ENCODE assay signal across 1 cellular context in the genomic region with DNA sequence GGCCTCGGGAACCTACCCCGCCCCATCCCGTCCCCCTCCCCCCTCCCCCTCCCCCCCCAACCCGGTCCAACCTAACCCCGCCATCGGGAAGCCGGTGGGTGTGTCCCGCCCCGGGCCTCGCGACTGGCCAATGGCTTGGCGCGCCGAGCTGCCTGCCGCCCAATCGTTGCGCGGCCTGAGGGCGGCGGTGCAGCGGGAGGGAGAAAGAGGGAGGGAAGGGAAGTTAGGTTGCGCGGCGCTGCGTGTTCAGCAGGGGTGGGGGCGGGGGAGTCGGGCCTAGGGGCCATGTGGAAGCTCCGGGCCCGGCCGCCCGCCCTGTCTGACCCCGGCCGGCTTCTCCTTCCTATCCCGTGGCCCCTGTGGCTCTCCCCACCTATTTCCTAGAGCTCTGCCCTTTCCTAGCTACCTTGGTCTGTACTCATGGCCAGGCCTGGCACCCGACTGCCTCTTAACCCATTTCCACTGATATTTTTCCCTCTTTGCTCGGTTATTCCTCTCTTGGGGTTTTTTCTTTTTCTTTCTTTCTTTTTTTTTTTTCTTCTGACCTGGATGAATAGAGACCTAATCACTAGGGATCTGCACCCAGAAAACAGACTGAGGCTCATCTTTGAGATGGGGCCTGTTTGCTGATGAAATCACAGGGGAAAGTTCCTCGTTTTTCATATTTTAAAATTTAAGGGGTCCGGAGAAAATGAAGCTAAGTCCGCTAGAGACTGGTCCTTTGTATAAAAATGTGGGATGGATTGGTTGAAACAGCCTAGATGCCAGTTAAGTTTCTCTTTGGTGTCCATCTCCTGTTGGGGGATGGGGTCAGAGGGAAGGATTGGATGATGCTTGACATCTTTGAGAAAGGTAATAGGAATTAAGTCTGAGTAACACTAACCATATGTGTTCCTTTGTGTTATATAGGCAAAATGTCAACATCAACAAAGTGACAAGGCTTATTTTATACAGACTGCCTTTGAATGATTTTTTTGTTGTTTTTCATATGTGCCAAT.
TF ChIP-seq lines count a peak whose summit lies in the region.

No MANE protein-coding gene starts in this region.

TF ChIP-seq in HEK293, 187 proteins besides CTCF, POLR2A, EP300 and RAD21 (continued from another document and continues in another):
- TF ChIP-seq, protein P1, sequence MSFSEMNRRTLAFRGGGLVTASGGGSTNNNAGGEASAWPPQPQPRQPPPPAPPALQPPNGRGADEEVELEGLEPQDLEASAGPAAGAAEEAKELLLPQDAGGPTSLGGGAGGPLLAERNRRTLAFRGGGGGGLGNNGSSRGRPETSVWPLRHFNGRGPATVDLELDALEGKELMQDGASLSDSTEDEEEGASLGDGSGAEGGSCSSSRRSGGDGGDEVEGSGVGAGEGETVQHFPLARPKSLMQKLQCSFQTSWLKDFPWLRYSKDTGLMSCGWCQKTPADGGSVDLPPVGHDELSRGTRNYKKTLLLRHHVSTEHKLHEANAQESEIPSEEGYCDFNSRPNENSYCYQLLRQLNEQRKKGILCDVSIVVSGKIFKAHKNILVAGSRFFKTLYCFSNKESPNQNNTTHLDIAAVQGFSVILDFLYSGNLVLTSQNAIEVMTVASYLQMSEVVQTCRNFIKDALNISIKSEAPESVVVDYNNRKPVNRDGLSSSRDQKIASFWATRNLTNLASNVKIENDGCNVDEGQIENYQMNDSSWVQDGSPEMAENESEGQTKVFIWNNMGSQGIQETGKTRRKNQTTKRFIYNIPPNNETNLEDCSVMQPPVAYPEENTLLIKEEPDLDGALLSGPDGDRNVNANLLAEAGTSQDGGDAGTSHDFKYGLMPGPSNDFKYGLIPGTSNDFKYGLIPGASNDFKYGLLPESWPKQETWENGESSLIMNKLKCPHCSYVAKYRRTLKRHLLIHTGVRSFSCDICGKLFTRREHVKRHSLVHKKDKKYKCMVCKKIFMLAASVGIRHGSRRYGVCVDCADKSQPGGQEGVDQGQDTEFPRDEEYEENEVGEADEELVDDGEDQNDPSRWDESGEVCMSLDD (tag by site-specific recombination; IDR thresholded peaks at IDR 0.05): no peak
- TF ChIP-seq ZNF48 (tag by site-specific recombination; IDR thresholded peaks at IDR 0.05) (no peak), ZBTB8A (tag by site-specific recombination; IDR thresholded peaks at IDR 0.05) (peak; percentile 55), ZNF529 (tag by site-specific recombination; IDR thresholded peaks at IDR 0.05; ENCODE audit: insufficient replicate concordance) (no peak), ZNF670 (tag by site-specific recombination; IDR thresholded peaks at IDR 0.05; ENCODE audit: low read depth) (no peak), ZNF266 (tag by site-specific recombination; IDR thresholded peaks at IDR 0.05; ENCODE audit: low read depth) (no peak), ZNF610 (tag by site-specific recombination; IDR thresholded peaks at IDR 0.05; ENCODE audit: borderline replicate concordance) (0 out of 2 replicates have a peak, but pooled peaks have one; percentile 21), SALL2 (tag by site-specific recombination; IDR thresholded peaks at IDR 0.05; ENCODE audit: borderline replicate concordance) (no peak), SP7 (tag by site-specific recombination; IDR thresholded peaks at IDR 0.05) (peak; percentile 67; the same call in 1 of the 2 replicates), ZFHX2 (tag by site-specific recombination; conservative IDR thresholded peaks at IDR 0.05) (peak; percentile 94), ZNF585B (tag by site-specific recombination; IDR thresholded peaks at IDR 0.05) (no peak), KLF8 (tag by site-specific recombination; IDR thresholded peaks at IDR 0.05) (peak; percentile 98), ZSCAN30 (tag by site-specific recombination; IDR thresholded peaks at IDR 0.05) (peak; percentile 5; the same call in 1 of the 2 replicates), ZNF501 (tag by site-specific recombination; IDR thresholded peaks at IDR 0.05) (no peak), ZNF341 (tag by site-specific recombination; IDR thresholded peaks at IDR 0.05; ENCODE audit: low read depth) (peak; percentile 82), KLF17 (tag by site-specific recombination; IDR thresholded peaks at IDR 0.05) (peak; percentile 62), SCRT1 (tag by site-specific recombination; IDR thresholded peaks at IDR 0.05; ENCODE audit: borderline replicate concordance) (no peak), ZNF24 (tag by site-specific recombination; IDR thresholded peaks at IDR 0.05) (peak; percentile 49), ZNF830 (tag by site-specific recombination; IDR thresholded peaks at IDR 0.05; ENCODE audit: low read depth) (no peak), ZNF654 (tag by site-specific recombination; IDR thresholded peaks at IDR 0.05; ENCODE audit: low read depth) (no peak), ZNF391 (tag by site-specific recombination; IDR thresholded peaks at IDR 0.05; ENCODE audit: borderline replicate concordance, low read depth) (peak; percentile 53; the same call in 1 of the 2 replicates), INSM2 (tag by site-specific recombination; IDR thresholded peaks at IDR 0.05) (0 out of 2 replicates have a peak, but pooled peaks have one; percentile 26), ZNF335 (tag by site-specific recombination; conservative IDR thresholded peaks at IDR 0.05) (peak; percentile 68), ZNF398 (tag by site-specific recombination; IDR thresholded peaks at IDR 0.05) (peak; percentile 90), ZBTB48 (tag by site-specific recombination; IDR thresholded peaks at IDR 0.05) (peak; percentile 87), ZNF223 (tag by site-specific recombination; IDR thresholded peaks at IDR 0.05) (no peak), ZBTB21 (tag by site-specific recombination; IDR thresholded peaks at IDR 0.05) (peak; percentile 19; the same call in 1 of the 2 replicates), KLF16 (tag by site-specific recombination; IDR thresholded peaks at IDR 0.05) (peak; percentile 92), SP2 (tag by site-specific recombination; IDR thresholded peaks at IDR 0.05) (peak; percentile 95)
- TF ChIP-seq, protein P2, sequence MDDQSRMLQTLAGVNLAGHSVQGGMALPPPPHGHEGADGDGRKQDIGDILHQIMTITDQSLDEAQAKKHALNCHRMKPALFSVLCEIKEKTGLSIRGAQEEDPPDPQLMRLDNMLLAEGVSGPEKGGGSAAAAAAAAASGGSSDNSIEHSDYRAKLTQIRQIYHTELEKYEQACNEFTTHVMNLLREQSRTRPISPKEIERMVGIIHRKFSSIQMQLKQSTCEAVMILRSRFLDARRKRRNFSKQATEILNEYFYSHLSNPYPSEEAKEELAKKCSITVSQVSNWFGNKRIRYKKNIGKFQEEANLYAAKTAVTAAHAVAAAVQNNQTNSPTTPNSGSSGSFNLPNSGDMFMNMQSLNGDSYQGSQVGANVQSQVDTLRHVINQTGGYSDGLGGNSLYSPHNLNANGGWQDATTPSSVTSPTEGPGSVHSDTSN (CRISPR knock-in tag; IDR thresholded peaks at IDR 0.05): no peak
- TF ChIP-seq, protein P3, sequence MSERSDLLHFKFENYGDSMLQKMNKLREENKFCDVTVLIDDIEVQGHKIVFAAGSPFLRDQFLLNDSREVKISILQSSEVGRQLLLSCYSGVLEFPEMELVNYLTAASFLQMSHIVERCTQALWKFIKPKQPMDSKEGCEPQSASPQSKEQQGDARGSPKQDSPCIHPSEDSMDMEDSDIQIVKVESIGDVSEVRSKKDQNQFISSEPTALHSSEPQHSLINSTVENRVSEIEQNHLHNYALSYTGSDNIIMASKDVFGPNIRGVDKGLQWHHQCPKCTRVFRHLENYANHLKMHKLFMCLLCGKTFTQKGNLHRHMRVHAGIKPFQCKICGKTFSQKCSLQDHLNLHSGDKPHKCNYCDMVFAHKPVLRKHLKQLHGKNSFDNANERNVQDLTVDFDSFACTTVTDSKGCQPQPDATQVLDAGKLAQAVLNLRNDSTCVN (tag by site-specific recombination; optimal IDR thresholded peaks at IDR 0.05): peak; percentile 25
- TF ChIP-seq, protein P4, sequence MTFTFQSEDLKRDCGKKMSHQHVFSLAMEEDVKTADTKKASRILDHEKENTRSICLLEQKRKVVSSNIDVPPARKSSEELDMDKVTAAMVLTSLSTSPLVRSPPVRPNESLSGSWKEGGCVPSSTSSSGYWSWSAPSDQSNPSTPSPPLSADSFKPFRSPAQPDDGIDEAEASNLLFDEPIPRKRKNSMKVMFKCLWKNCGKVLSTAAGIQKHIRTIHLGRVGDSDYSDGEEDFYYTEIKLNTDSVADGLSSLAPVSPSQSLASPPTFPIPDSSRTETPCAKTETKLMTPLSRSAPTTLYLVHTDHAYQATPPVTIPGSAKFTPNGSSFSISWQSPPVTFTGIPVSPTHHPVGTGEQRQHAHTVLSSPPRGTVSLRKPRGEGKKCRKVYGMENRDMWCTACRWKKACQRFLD (tag by site-specific recombination; IDR thresholded peaks at IDR 0.05): 0 out of 2 replicates have a peak, but pooled peaks have one; percentile 19
- TF ChIP-seq, protein P5, sequence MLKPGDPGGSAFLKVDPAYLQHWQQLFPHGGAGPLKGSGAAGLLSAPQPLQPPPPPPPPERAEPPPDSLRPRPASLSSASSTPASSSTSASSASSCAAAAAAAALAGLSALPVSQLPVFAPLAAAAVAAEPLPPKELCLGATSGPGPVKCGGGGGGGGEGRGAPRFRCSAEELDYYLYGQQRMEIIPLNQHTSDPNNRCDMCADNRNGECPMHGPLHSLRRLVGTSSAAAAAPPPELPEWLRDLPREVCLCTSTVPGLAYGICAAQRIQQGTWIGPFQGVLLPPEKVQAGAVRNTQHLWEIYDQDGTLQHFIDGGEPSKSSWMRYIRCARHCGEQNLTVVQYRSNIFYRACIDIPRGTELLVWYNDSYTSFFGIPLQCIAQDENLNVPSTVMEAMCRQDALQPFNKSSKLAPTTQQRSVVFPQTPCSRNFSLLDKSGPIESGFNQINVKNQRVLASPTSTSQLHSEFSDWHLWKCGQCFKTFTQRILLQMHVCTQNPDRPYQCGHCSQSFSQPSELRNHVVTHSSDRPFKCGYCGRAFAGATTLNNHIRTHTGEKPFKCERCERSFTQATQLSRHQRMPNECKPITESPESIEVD (tag by site-specific recombination; IDR thresholded peaks at IDR 0.05): no peak
- TF ChIP-seq, protein P6, sequence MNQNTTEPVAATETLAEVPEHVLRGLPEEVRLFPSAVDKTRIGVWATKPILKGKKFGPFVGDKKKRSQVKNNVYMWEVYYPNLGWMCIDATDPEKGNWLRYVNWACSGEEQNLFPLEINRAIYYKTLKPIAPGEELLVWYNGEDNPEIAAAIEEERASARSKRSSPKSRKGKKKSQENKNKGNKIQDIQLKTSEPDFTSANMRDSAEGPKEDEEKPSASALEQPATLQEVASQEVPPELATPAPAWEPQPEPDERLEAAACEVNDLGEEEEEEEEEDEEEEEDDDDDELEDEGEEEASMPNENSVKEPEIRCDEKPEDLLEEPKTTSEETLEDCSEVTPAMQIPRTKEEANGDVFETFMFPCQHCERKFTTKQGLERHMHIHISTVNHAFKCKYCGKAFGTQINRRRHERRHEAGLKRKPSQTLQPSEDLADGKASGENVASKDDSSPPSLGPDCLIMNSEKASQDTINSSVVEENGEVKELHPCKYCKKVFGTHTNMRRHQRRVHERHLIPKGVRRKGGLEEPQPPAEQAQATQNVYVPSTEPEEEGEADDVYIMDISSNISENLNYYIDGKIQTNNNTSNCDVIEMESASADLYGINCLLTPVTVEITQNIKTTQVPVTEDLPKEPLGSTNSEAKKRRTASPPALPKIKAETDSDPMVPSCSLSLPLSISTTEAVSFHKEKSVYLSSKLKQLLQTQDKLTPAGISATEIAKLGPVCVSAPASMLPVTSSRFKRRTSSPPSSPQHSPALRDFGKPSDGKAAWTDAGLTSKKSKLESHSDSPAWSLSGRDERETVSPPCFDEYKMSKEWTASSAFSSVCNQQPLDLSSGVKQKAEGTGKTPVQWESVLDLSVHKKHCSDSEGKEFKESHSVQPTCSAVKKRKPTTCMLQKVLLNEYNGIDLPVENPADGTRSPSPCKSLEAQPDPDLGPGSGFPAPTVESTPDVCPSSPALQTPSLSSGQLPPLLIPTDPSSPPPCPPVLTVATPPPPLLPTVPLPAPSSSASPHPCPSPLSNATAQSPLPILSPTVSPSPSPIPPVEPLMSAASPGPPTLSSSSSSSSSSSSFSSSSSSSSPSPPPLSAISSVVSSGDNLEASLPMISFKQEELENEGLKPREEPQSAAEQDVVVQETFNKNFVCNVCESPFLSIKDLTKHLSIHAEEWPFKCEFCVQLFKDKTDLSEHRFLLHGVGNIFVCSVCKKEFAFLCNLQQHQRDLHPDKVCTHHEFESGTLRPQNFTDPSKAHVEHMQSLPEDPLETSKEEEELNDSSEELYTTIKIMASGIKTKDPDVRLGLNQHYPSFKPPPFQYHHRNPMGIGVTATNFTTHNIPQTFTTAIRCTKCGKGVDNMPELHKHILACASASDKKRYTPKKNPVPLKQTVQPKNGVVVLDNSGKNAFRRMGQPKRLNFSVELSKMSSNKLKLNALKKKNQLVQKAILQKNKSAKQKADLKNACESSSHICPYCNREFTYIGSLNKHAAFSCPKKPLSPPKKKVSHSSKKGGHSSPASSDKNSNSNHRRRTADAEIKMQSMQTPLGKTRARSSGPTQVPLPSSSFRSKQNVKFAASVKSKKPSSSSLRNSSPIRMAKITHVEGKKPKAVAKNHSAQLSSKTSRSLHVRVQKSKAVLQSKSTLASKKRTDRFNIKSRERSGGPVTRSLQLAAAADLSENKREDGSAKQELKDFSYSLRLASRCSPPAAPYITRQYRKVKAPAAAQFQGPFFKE (tag by site-specific recombination; IDR thresholded peaks at IDR 0.05; ENCODE audit: borderline replicate concordance): no peak
